In the genomic region with DNA sequence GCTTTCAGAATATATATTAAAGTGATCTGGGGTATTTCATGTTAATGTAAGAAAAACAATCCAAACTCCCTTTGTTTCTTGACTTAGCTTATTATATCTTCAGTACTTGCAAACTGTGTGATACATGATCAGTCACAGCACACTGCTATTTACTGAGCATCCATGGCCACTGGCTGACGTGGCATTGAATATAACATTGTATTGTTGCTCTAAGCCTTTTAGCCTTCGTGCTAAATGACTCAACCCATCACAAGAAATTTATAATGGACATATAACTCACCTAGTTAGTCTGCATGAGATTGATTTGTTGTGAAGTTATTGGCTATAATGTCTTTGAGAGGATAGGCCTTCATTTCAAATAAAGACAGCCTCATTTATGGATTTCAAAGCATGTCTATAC, we compare ENCODE assay signal across 13 cellular contexts.
"Had no signal": no experiment of that assay in that cellular context is flagged by ENCODE, and none has a peak within 500 bp of the region (broad histone marks: within the 10 kb centered on the region; RNA-seq: fewer than 3 reads in every experiment).

No MANE protein-coding gene starts in this region.

- DNase-seq: activated CD4-positive, alpha-beta T cell treated with anti-CD3 and anti-CD28 coated beads, Interleukin-2, amount 10 ng/mL, durations not matched to agents 7 days and 5 days; activated CD4-positive, CD25-positive, alpha-beta regulatory T cell; activated CD8-positive, alpha-beta memory T cell treated with anti-CD3 and anti-CD28 coated beads for 24 hours; activated naive CD4-positive, alpha-beta T cell treated with anti-CD3 and anti-CD28 coated beads, Interleukin-2, amount 50 U/mL, for 16 hours; activated T-cell treated with anti-CD3 and anti-CD28 coated beads for 4 hours; adrenal gland; dorsolateral prefrontal cortex; esophagus squamous epithelium; kidney glomerular epithelial cell; retina; stimulated activated CD4-positive, alpha-beta T cell treated with anti-CD3 and anti-CD28 coated beads, Interleukin-4, amount 100 ng/mL, for 4 hours; T-helper 17 cell; thyroid gland had no signal

- ATAC-seq: T-helper 17 cell had no signal
